Comparison of ENCODE assay signal across 9 cellular contexts in genomic region chr19:48635263-48635965, GRCh38. TPM values are rescaled to one million over a fixed set of nuclear protein-coding genes. Genes with fewer than 3 reads are reported as not detected.
DNase-seq lines count a peak whose midpoint lies in the region; ATAC-seq, FAIRE-seq and TF ChIP-seq lines count a peak whose summit lies in the region.
"Had no signal": no experiment of that assay in that cellular context is flagged by ENCODE, and none has a peak within 500 bp of the region (broad histone marks: within the 10 kb centered on the region; RNA-seq: fewer than 3 reads in every experiment).

No MANE protein-coding gene starts in this region.

- FAIRE-seq in D721Med (lab: Jason Lieb, UNC) = no peak
- FAIRE-seq: endometrium had no signal

- H3K27me3 ChIP-seq in HUES64 (ENCODE audit: insufficient read depth, low read length) (peaks cover 15% of the 10 kb centered on the region), gastrocnemius medialis (no peaks in the 10 kb centered on the region)

- POLR2A ChIA-PET in T-cell (lab: Charles Lee) = no interaction called here

- peaks cover 6% of the 10 kb centered on the region for H3K36me3 Mint-ChIP-seq in T-cell

- no peak for TF ChIP-seq CTCF in D721Med (IDR thresholded peaks at IDR 0.05; ENCODE audit: insufficient read depth, missing control alignments)
- peak in 1 of 5 experiments; percentile 24 for TF ChIP-seq CTCF in gastrocnemius medialis (IDR thresholded peaks at IDR 0.05 in 4 of 5, conservative IDR thresholded peaks at IDR 0.05 in 1 of 5)

- 2% methylated on average over 67 of the region's 67 CpGs for WGBS in HUES64

- peak; percentile 94 for TF ChIP-seq POLR2A in gastrocnemius medialis (IDR thresholded peaks at IDR 0.05)

- H3K9me3 ChIP-seq in HUES64 (ENCODE audit: insufficient read depth, low read depth, low read length) (no peaks in the 10 kb centered on the region), gastrocnemius medialis (no peaks in the 10 kb centered on the region)

- H3K9ac ChIP-seq in HUES64 (ENCODE audit: low read depth, low read length) = peak overlapping the region; percentile 36; the same call in 1 of the 2 replicates

- ATAC-seq in T-cell (replicated peaks in 1 of 4) = peak; percentile 6 to 24 (median 8)
- ATAC-seq in gastrocnemius medialis = peak; percentile 16 to 28
- no peak for ATAC-seq in GM21717 (IDR thresholded peaks at IDR 0.05; ENCODE audit: unreplicated experiment)
- no peak for ATAC-seq in HG03045 (IDR thresholded peaks at IDR 0.05; ENCODE audit: unreplicated experiment)

- H3K27ac Mint-ChIP-seq in T-cell = peak overlapping the region; percentile 93 to 95

- H3K9me3 Mint-ChIP-seq in T-cell = no peaks in the 10 kb centered on the region

- no peaks in the 10 kb centered on the region for H3K27me3 Mint-ChIP-seq in T-cell

- peaks cover 54 to 61% (median 56%) of the 10 kb centered on the region in 3 donors for H3K4me1 Mint-ChIP-seq in T-cell

- H3K36me3 ChIP-seq in HUES64 (ENCODE audit: insufficient read depth, low read length) = 0 out of 2 replicates have a peak, but pooled peaks cover 2% of the 10 kb centered on the region
- H3K36me3 ChIP-seq in gastrocnemius medialis = no peaks in the 10 kb centered on the region

- intact Hi-C loops in gastrocnemius medialis (cut with DNase I; ENCODE audit: low total_unique reads) = loop anchor here (2.0 to 10.0 kb wide), 6 partner anchors 17 to 1567 kb away; partner anchors contain the start of genes AKT1S1, GYS1, MYH14 and PPP1R15A

- H3K4me1 ChIP-seq in HUES64 (ENCODE audit: insufficient read depth, low read length) (peaks cover 16% of the 10 kb centered on the region), gastrocnemius medialis (peaks cover 56 to 66% of the 10 kb centered on the region in 2 donors)

- in situ Hi-C loops in gastrocnemius medialis (cut with MboI; ENCODE audit: low sequenced_read_pairs in 4 of 4) = loop anchor here in 1 of 4 donors (25.0 kb wide), 1 partner anchor 102 kb away; the partner anchor contains the start of genes IZUMO1 and RASIP1

- H3K27ac ChIP-seq in HUES64 (ENCODE audit: low read depth, low read length) (peak overlapping the region; percentile 84; the same call in 1 of the 2 replicates), angular gyrus (ENCODE audit: low read depth, low read length) (peak overlapping the region; percentile 98), gastrocnemius medialis (peak overlapping the region; percentile 97 to 100 (median 100))

- peak; percentile 64 for DNase-seq in D721Med (ENCODE audit: insufficient read length, low spot score)
- DNase-seq in T-cell = peak in 33 of 34 experiments; percentile 32 to 75 (median 62)
- DNase-seq in hypothalamus (lab: John Stamatoyannopoulos, UW) = peak in 43 of 51 donors; percentile 18 to 83 (median 56)
- peak; percentile 70 to 88 for DNase-seq in gastrocnemius medialis

- H3K4me3 Mint-ChIP-seq in T-cell = peak overlapping the region; percentile 97 to 99 (median 99)

- H3K4me3 ChIP-seq in HUES64 (ENCODE audit: low read length) (peak overlapping the region; percentile 80), gastrocnemius medialis (peak overlapping the region; percentile 58 to 95 (median 76))

- CTCF ChIA-PET in T-cell (lab: Charles Lee) = no interaction called here

RNA-seq across cellular contexts. Expression of gene DBP, which starts 1.8 kb away (rescaled TPM):
- polyA plus RNA-seq in HUES64 (2013, experiment 1 of 2) = 5.3 TPM
- 5.3 TPM for polyA plus RNA-seq in HUES64 (2013, experiment 2 of 2)
- total RNA-seq in T-cell (10 to 100 TPM; 24.5 to 57.2 (median 56.0) TPM), gastrocnemius medialis (10 to 100 TPM in 1 of 4 donors, 1 to 10 TPM in 3; 1.7 to 12.9 (median 4.4) TPM)

RNA-seq across cellular contexts. Expression of gene CA11, which starts 10.6 kb away (rescaled TPM):
- polyA plus RNA-seq in HUES64 (2013, experiment 1 of 2) = 61.6 TPM
- polyA plus RNA-seq in HUES64 (2013, experiment 2 of 2) = 56.1 TPM
- total RNA-seq in T-cell = 10 to 100 TPM in 4 of 5 donors, 1 to 10 TPM in 1; 8.0 to 18.5 (median 11.0) TPM
- total RNA-seq in gastrocnemius medialis = 1 to 10 TPM; 1.6 to 3.5 (median 2.6) TPM

RNA-seq across cellular contexts. Expression of gene SPHK2, which starts 16.1 kb away (rescaled TPM):
- 34.3 TPM for polyA plus RNA-seq in HUES64 (2013, experiment 1 of 2)
- polyA plus RNA-seq in HUES64 (2013, experiment 2 of 2) = 32.1 TPM
- total RNA-seq in T-cell = 10 to 100 TPM; 18.0 to 37.0 (median 31.8) TPM
- total RNA-seq in gastrocnemius medialis = 10 to 100 TPM in 2 of 4 donors, 1 to 10 TPM in 2; 7.8 to 12.4 (median 9.2) TPM

RNA-seq across cellular contexts. Expression of gene RPL18, which starts 16.4 kb away (rescaled TPM):
- 1,104 TPM for polyA plus RNA-seq in HUES64 (2013, experiment 1 of 2)
- 1,173 TPM for polyA plus RNA-seq in HUES64 (2013, experiment 2 of 2)
- total RNA-seq in T-cell (1,000 to 10,000 TPM; 2,370 to 2,784 (median 2,662) TPM), gastrocnemius medialis (1,000 to 10,000 TPM; 1,223 to 1,420 (median 1,299) TPM)

RNA-seq across cellular contexts. Expression of gene FAM83E, which starts 20.5 kb away (rescaled TPM):
- 1.1 TPM for polyA plus RNA-seq in HUES64 (2013, experiment 1 of 2)
- 1.3 TPM for polyA plus RNA-seq in HUES64 (2013, experiment 2 of 2)
- 1 to 10 TPM in 4 of 5 donors, not detected in 1; 2.3 to 3.0 (median 2.7) TPM for total RNA-seq in T-cell
- total RNA-seq in gastrocnemius medialis = under 1 TPM in 1 of 4 donors, not detected in 3; 0.15 TPM

Comparison
In these comparisons a context has a peak if more than half of its experiments do, and no peak if none do; other contexts are left out.
1. ATAC-seq: peak in T-cell (4 of 4) and gastrocnemius medialis (2 of 2); none in GM21717 (single experiment) and HG03045 (single experiment).
2. Peak in every context shown above with its lines, with median percentiles within 50 percentile points of each other: DNase-seq and H3K27ac ChIP-seq.